14 cellular contexts compared by ENCODE assay signal in genomic region chr20:22341508-22341907, GRCh38.
DNase-seq lines count a peak whose midpoint lies in the region; ATAC-seq, FAIRE-seq and TF ChIP-seq lines count a peak whose summit lies in the region.
"Had no signal": no experiment of that assay in that cellular context is flagged by ENCODE, and none has a peak within 500 bp of the region (broad histone marks: within the 10 kb centered on the region; RNA-seq: fewer than 3 reads in every experiment).

No MANE protein-coding gene starts in this region.

- DNase-seq in HepG2 (ENCODE audit: low spot score), result peak; percentile 21
- DNase-seq in right lobe of liver, result no peak
- peak; percentile 73 for DNase-seq in RCC 7860 (ENCODE audit: low spot score)
- DNase-seq in fibroblast of mammary gland (ENCODE audit: low read depth), result peak; percentile 34
- no peak for DNase-seq in NCI-H1694 treated with DMSO at 0.1 percent for 48 hours (lab: John Stamatoyannopoulos, UW)
- DNase-seq in NCI-H146 (lab: John Stamatoyannopoulos, UW), result no peak
- DNase-seq: amniotic stem cell, NCI-H2081, NCI-H748 treated with DMSO at 0.1 percent for 48 hours, SK-N-SH had no signal

- H3K9me3 ChIP-seq in HepG2 (ENCODE audit: low read length) (no peaks in the 10 kb centered on the region), right lobe of liver (no peaks in the 10 kb centered on the region)
- H3K9me3 ChIP-seq: SK-N-SH had no signal

- 20% methylated on average over 6 of the region's 6 CpGs for WGBS in HepG2 (ENCODE audit: low lambda C conversion rate)
- WGBS in right lobe of liver (ENCODE audit: insufficient coverage, low coverage, low lambda C conversion rate, missing lambda C conversion rate), result 82% methylated on average over 6 of the region's 6 CpGs

- no peak overlapping the region for H3K9ac ChIP-seq in HepG2 (ENCODE audit: insufficient read depth, low read depth, low read length)
- H3K9ac ChIP-seq: SK-N-SH had no signal

- no peak overlapping the region for H3K4me2 ChIP-seq in HepG2 (ENCODE audit: low read depth, low read length)
- H3K4me2 ChIP-seq: SK-N-SH had no signal

- CTCF ChIA-PET in HepG2 (lab: Yijun Ruan, JAX; ENCODE audit: low intra/inter-chr PET ratio, low total read pairs), result interaction anchor here (0.6 to 2.1 kb wide), 3 partner anchors 98 to 342 kb away, joined by 3 to 8 read pairs (median 6); no protein-coding TSS in a partner anchor

- no TSS peak for BruUV-seq in HepG2 (replicated peaks; lab: Mats Ljungman, UMichigan)

- no peak for FAIRE-seq in HepG2 (lab: Jason Lieb, UNC)
- peak; percentile 79 for FAIRE-seq in RCC 7860 (lab: Jason Lieb, UNC)
- FAIRE-seq: TTC549 had no signal

- ATAC-seq in HepG2 (no peak), right lobe of liver (no peak), HG03354 (IDR thresholded peaks at IDR 0.05; ENCODE audit: poor library complexity, severe bottlenecking, unreplicated experiment) (no peak), HG03521 (IDR thresholded peaks at IDR 0.05; ENCODE audit: unreplicated experiment) (no peak)
- ATAC-seq: activated T-helper 17 cell treated with anti-CD3 and anti-CD28 coated beads, Interleukin-2, amount 50 U/mL, for 72 hours had no signal

- H3K27me3 ChIP-seq in HepG2 (ENCODE audit: control insufficient read depth in 1 of 2, insufficient read depth in 2 of 2, low read length in 2 of 2), result peaks cover 0 to 17% of the 10 kb centered on the region in 2 experiments; a peak in 1 of 5 replicates
- no peaks in the 10 kb centered on the region for H3K27me3 ChIP-seq in right lobe of liver

- no peak overlapping the region for H2AFZ ChIP-seq in HepG2 (ENCODE audit: low read length)

- TF ChIP-seq POLR2A in HepG2 (IDR thresholded peaks at IDR 0.05; ENCODE audit: insufficient read depth in 1 of 2, low read depth in 2 of 2, low read length in 2 of 2), result no peak
- TF ChIP-seq POLR2A in right lobe of liver (IDR thresholded peaks at IDR 0.05), result no peak

- H3K36me3 ChIP-seq in HepG2 (replicated peaks in 1 of 2; ENCODE audit: control insufficient read depth in 1 of 2, insufficient read depth in 2 of 2, low read length in 2 of 2) (no peaks in the 10 kb centered on the region), right lobe of liver (no peaks in the 10 kb centered on the region)

- no peaks in the 10 kb centered on the region for H3K79me2 ChIP-seq in HepG2 (ENCODE audit: insufficient read depth, low read length)

- H3K4me3 ChIP-seq in HepG2 (replicated peaks in 1 of 3; ENCODE audit: insufficient read depth in 1 of 3, low read depth in 2 of 3, low read length in 3 of 3), result no peak overlapping the region
- H3K4me3 ChIP-seq in right lobe of liver, result no peak overlapping the region
- H3K4me3 ChIP-seq in fibroblast of mammary gland (ENCODE audit: control insufficient read depth, low read depth, low read length), result no peak overlapping the region

- TF ChIP-seq RAD21 in HepG2 (CRISPR knock-in tag; IDR thresholded peaks at IDR 0.05), result no peak

- no peak for TF ChIP-seq CTCF in HepG2 (CRISPR knock-in tag; IDR thresholded peaks at IDR 0.05)
- no peak for TF ChIP-seq CTCF in right lobe of liver (IDR thresholded peaks at IDR 0.05)
- TF ChIP-seq CTCF in fibroblast of mammary gland (conservative IDR thresholded peaks at IDR 0.05; ENCODE audit: control insufficient read depth, insufficient read depth, low read depth, low read length), result no peak

- H3K27ac ChIP-seq in HepG2 (ENCODE audit: extremely low read length, insufficient read depth, low read length) (no peak overlapping the region), right lobe of liver (no peak overlapping the region)

- TF ChIP-seq EP300 in HepG2 (IDR thresholded peaks at IDR 0.05; ENCODE audit: low read depth in 2 of 2, low read length in 2 of 2) (no peak), HepG2 (CRISPR knock-in tag; IDR thresholded peaks at IDR 0.05; ENCODE audit: borderline replicate concordance) (no peak)

- no peaks in the 10 kb centered on the region for H4K20me1 ChIP-seq in HepG2 (ENCODE audit: insufficient read depth, low read length)

- intact Hi-C loops in HepG2 (cut with micrococcal nuclease; ENCODE audit: unreplicated experiment) (no loop called here), right lobe of liver (cut with DNase I) (loop anchor here in 1 of 2 donors (5.0 kb wide), 1 partner anchor 336 kb away; no protein-coding TSS in a partner anchor)

- in situ Hi-C loops in HepG2 (cut with HindIII; ENCODE audit: extremely low pct_ligation_motif_present, low pct_unique_long_range_greater_than_20kb), result loop anchor here (25.0 kb wide), 1 partner anchor 646 kb away; no protein-coding TSS in a partner anchor

- H3K4me1 ChIP-seq in HepG2 (ENCODE audit: insufficient read depth, low read length), result peaks cover 5% of the 10 kb centered on the region; the same call in 1 of the 2 replicates
- H3K4me1 ChIP-seq in right lobe of liver, result no peaks in the 10 kb centered on the region

- POLR2A ChIA-PET in HepG2 (lab: Yijun Ruan, JAX), result interaction anchor here (1.3 to 1.8 kb wide), 2 partner anchors 242 to 245 kb away, joined by 4 to 5 read pairs; no protein-coding TSS in a partner anchor

TF ChIP-seq in HepG2, 621 proteins besides CTCF, POLR2A, EP300 and RAD21:
- TF ChIP-seq FOSL2 (CRISPR knock-in tag; IDR thresholded peaks at IDR 0.05) (0 out of 2 replicates have a peak, but pooled peaks have one; percentile 27), IKZF5 (CRISPR knock-in tag; IDR thresholded peaks at IDR 0.05) (no peak), MXI1 (IDR thresholded peaks at IDR 0.05; ENCODE audit: borderline replicate concordance, low read depth, low read length) (no peak), NONO (IDR thresholded peaks at IDR 0.05) (no peak), NONO (CRISPR knock-in tag; conservative IDR thresholded peaks at IDR 0.05) (no peak), ZNF766 (CRISPR knock-in tag; IDR thresholded peaks at IDR 0.05; ENCODE audit: borderline replicate concordance) (no peak), ZFAT (CRISPR knock-in tag; conservative IDR thresholded peaks at IDR 0.05) (no peak), ZBTB38 (CRISPR knock-in tag; IDR thresholded peaks at IDR 0.05) (no peak)

Comparison
In these comparisons a context has a peak if more than half of its experiments do, and no peak if none do; other contexts are left out.
1. DNase-seq: peak in HepG2 (single experiment), RCC 7860 (single experiment) and fibroblast of mammary gland (single experiment); none in right lobe of liver (0 of 3), NCI-H1694 treated with DMSO at 0.1 percent for 48 hours (single experiment) and NCI-H146 (single experiment).